Comparison of ENCODE assay signal across 17 cellular contexts in the genomic region with DNA sequence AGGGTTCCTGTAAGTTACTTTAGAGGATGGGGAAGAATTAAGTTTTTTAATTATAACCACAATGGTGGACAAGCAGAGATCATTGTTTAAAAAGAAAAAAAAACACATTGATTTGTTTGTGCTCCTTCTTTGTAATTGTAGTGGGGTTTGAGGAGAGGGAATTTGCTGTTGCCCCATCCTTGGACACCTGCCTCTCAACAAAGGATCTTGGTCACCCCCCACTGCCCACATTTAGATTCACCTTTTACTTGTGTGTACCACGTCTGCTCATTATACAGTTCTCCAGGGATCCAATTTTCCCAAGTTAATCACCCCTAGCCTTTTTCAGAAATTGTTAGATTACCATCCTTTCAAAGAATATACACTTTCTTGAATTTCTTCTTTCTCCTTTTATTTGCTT. TPM values are rescaled to one million over a fixed set of nuclear protein-coding genes. Genes with fewer than 3 reads are reported as not detected.
DNase-seq lines count a peak whose midpoint lies in the region; ATAC-seq, FAIRE-seq and TF ChIP-seq lines count a peak whose summit lies in the region.
"Had no signal": no experiment of that assay in that cellular context is flagged by ENCODE, and none has a peak within 500 bp of the region (broad histone marks: within the 10 kb centered on the region; RNA-seq: fewer than 3 reads in every experiment).

No MANE protein-coding gene starts in this region.

- H3K79me1 ChIP-seq in H1 (ENCODE audit: low read depth, low read length) (no peaks in the 10 kb centered on the region), mesenchymal stem cell (replicated peaks; ENCODE audit: low read length, poor library complexity, severe bottlenecking) (peaks cover 2% of the 10 kb centered on the region)

- no peak for ATAC-seq in stimulated activated naive CD8-positive, alpha-beta T cell treated with anti-CD3 and anti-CD28 coated beads, Interleukin-15, amount 100 ng/mL, for 72 hours
- ATAC-seq: K562, T-cell had no signal

- H3K23ac ChIP-seq in H1 (ENCODE audit: insufficient read length) = no peak overlapping the region
- H3K23ac ChIP-seq in mesenchymal stem cell (ENCODE audit: low read length in 2 of 2) = no peak overlapping the region

- H3K4me1 Mint-ChIP-seq in stimulated activated naive CD8-positive, alpha-beta T cell treated with anti-CD3 and anti-CD28 coated beads, Interleukin-15, amount 100 ng/mL, for 72 hours = no peaks in the 10 kb centered on the region
- H3K4me1 Mint-ChIP-seq: T-cell had no signal

- H3K18ac ChIP-seq in H1 (ENCODE audit: extremely low read depth, low read length) = no peak overlapping the region
- no peak overlapping the region for H3K18ac ChIP-seq in mesenchymal stem cell (ENCODE audit: low read depth in 1 of 2, low read length in 2 of 2)

- H3K4me1 ChIP-seq in HUES64 (ENCODE audit: insufficient read depth, low read length) = peaks cover 54% of the 10 kb centered on the region
- H3K4me1 ChIP-seq in H1 (replicated peaks in 1 of 4; ENCODE audit: control insufficient read depth in 3 of 4, insufficient read depth in 4 of 4, low read length in 3 of 4) = peaks cover 0 to 27% (median 11%) of the 10 kb centered on the region in 4 experiments; a peak in 3 of 7 replicates
- H3K4me1 ChIP-seq in mesenchymal stem cell (ENCODE audit: control insufficient read depth, insufficient read depth, low read depth, low read length) = no peaks in the 10 kb centered on the region

- peak; percentile 24 for FAIRE-seq in H1 (lab: Jason Lieb, UNC)
- FAIRE-seq: K562 had no signal

- H2BK12ac ChIP-seq in H1 (ENCODE audit: low read depth, low read length) (no peak overlapping the region), mesenchymal stem cell (ENCODE audit: low read length in 2 of 2) (no peak overlapping the region)

- H2BK20ac ChIP-seq in H1 (ENCODE audit: low read length) = no peak overlapping the region

- no peak overlapping the region for H2BK120ac ChIP-seq in H1 (replicated peaks; ENCODE audit: low read depth, low read length)
- H2BK120ac ChIP-seq in mesenchymal stem cell (ENCODE audit: low read depth, low read length) = no peak overlapping the region

- H4K5ac ChIP-seq in H1 (ENCODE audit: insufficient read length, low read depth, low read length) = no peak overlapping the region

- H3K4me3 Mint-ChIP-seq in stimulated activated naive CD8-positive, alpha-beta T cell treated with anti-CD3 and anti-CD28 coated beads, Interleukin-15, amount 100 ng/mL, for 72 hours = no peak overlapping the region
- H3K4me3 Mint-ChIP-seq: T-cell had no signal

- H3K27me3 ChIP-seq in HUES64 (ENCODE audit: insufficient read depth, low read length) (no peaks in the 10 kb centered on the region), H1 (replicated peaks in 1 of 4; ENCODE audit: control insufficient read depth in 3 of 4, extremely low read depth in 1 of 4, insufficient read depth in 3 of 4, low read length in 3 of 4) (peaks cover 0 to 1% (median 0%) of the 10 kb centered on the region in 4 experiments; a peak in 1 of 7 replicates), mesenchymal stem cell (ENCODE audit: control insufficient read depth in 1 of 2, insufficient read depth in 1 of 2, low read length in 2 of 2) (no peaks in the 10 kb centered on the region)

- WGBS in HUES64 = 61% methylated on average over 1 of the region's 1 CpG
- 37% methylated on average over 1 of the region's 1 CpG; no CpG with 5 or more reads in 1 of the 2 experiments for WGBS in H1 (ENCODE audit: extremely low coverage in 1 of 2, insufficient coverage in 1 of 2, insufficient read length in 1 of 2, insufficient replicate concordance in 2 of 2, low coverage in 1 of 2, low lambda C conversion rate in 2 of 2, missing lambda C conversion rate in 1 of 2), 2 experiments
- 94% methylated on average over 1 of the region's 1 CpG for WGBS in mesenchymal stem cell

- H3K56ac ChIP-seq in H1 (replicated peaks; ENCODE audit: insufficient read length, low read depth, low read length) = no peak overlapping the region

- H3K27me3 Mint-ChIP-seq in stimulated activated naive CD8-positive, alpha-beta T cell treated with anti-CD3 and anti-CD28 coated beads, Interleukin-15, amount 100 ng/mL, for 72 hours = no peaks in the 10 kb centered on the region
- H3K27me3 Mint-ChIP-seq: T-cell had no signal

- H2BK5ac ChIP-seq in H1 (ENCODE audit: low read depth, low read length) (no peak overlapping the region), mesenchymal stem cell (ENCODE audit: low read depth, low read length, poor library complexity, severe bottlenecking) (no peak overlapping the region)

- CTCF ChIA-PET in H1 (lab: Charles Lee; ENCODE audit: partially characterized antibody) = no interaction called here

- no peak for TF ChIP-seq EP300 in H1 (IDR thresholded peaks at IDR 0.05; ENCODE audit: borderline replicate concordance in 1 of 2, low read depth in 2 of 2, low read length in 2 of 2)

- H4K91ac ChIP-seq in H1 (replicated peaks; ENCODE audit: insufficient read length, low read length) = no peak overlapping the region
- no peak overlapping the region for H4K91ac ChIP-seq in mesenchymal stem cell (ENCODE audit: low read length)

- POLR2A ChIA-PET in H1 (lab: Charles Lee; ENCODE audit: partially characterized antibody) = interaction anchor here (0.9 kb wide), 1 partner anchor 21 kb away, joined by 3 read pairs; no protein-coding TSS in a partner anchor

- H3K27ac ChIP-seq in HUES64 (ENCODE audit: low read depth, low read length) (peak overlapping the region; percentile 62; the same call in 1 of the 2 replicates), H1 (ENCODE audit: low read depth, low read length) (no peak overlapping the region), mesenchymal stem cell (ENCODE audit: low read length, poor library complexity, severe bottlenecking) (no peak overlapping the region)
- H3K27ac ChIP-seq: C4-2B, SK-N-MC had no signal

- no peaks in the 10 kb centered on the region for H3K9me3 Mint-ChIP-seq in stimulated activated naive CD8-positive, alpha-beta T cell treated with anti-CD3 and anti-CD28 coated beads, Interleukin-15, amount 100 ng/mL, for 72 hours
- H3K9me3 Mint-ChIP-seq: T-cell had no signal

- H3K14ac ChIP-seq in H1 (ENCODE audit: insufficient read length) (no peak overlapping the region), mesenchymal stem cell (ENCODE audit: low read length in 2 of 2) (no peak overlapping the region)

- peak; percentile 92 for DNase-seq in COR-L47 (lab: John Stamatoyannopoulos, UW)
- peak; percentile 23 for DNase-seq in NCI-H345 treated with DMSO at 0.1 percent for 48 hours (lab: John Stamatoyannopoulos, UW; ENCODE audit: unreplicated experiment)
- no peak for DNase-seq in H1 (ENCODE audit: low read depth in 1 of 2, low spot score in 2 of 2)
- DNase-seq in DMS79 treated with DMSO at 0.1 percent for 48 hours (lab: John Stamatoyannopoulos, UW) = no peak
- DNase-seq in mesenchymal stem cell = no peak
- no peak for DNase-seq in stimulated activated naive CD8-positive, alpha-beta T cell treated with anti-CD3 and anti-CD28 coated beads, Interleukin-15, amount 100 ng/mL, for 72 hours
- no peak for DNase-seq in central memory CD4-positive, alpha-beta T cell
- DNase-seq: GOT3, NCI-H187 treated with DMSO at 0.1 percent for 48 hours, NCI-H446, NCI-H82, T-cell, T-helper 9 cell had no signal

- H3K4me3 ChIP-seq in HUES64 (ENCODE audit: low read length) (no peak overlapping the region; the same call in 1 of the 2 replicates), H1 (ENCODE audit: extremely low read depth in 1 of 4, insufficient read depth in 2 of 4, low read depth in 3 of 4, low read length in 4 of 4) (peak overlapping the region in 1 of 4 experiments; percentile 11; a peak in 1 of 8 replicates), mesenchymal stem cell (ENCODE audit: insufficient read depth in 1 of 2, low read depth in 1 of 2, low read length in 2 of 2) (no peak overlapping the region)
- H3K4me3 ChIP-seq: K562, SK-N-MC had no signal

- H2AK5ac ChIP-seq in H1 (ENCODE audit: low read depth, low read length) = no peak overlapping the region
- H2AK5ac ChIP-seq in mesenchymal stem cell (ENCODE audit: low read length, severe bottlenecking) = no peak overlapping the region

- TF ChIP-seq RAD21 in H1 (IDR thresholded peaks at IDR 0.05 in 1 of 2, conservative IDR thresholded peaks at IDR 0.05 in 1 of 2; ENCODE audit: low read depth in 2 of 2, low read length in 2 of 2) = peak; percentile 18 to 20; a peak in 2 of 4 replicates

- H3K9me3 ChIP-seq in HUES64 (ENCODE audit: insufficient read depth, low read depth, low read length) = no peaks in the 10 kb centered on the region
- H3K9me3 ChIP-seq in H1 (ENCODE audit: insufficient read depth in 2 of 2, low read depth in 1 of 2, low read length in 1 of 2) = no peaks in the 10 kb centered on the region
- no peaks in the 10 kb centered on the region for H3K9me3 ChIP-seq in mesenchymal stem cell (ENCODE audit: control insufficient read depth, low read length)

- H3K9ac ChIP-seq in HUES64 (ENCODE audit: low read depth, low read length) (no peak overlapping the region), H1 (replicated peaks in 1 of 4; ENCODE audit: extremely low read depth in 1 of 4, low read depth in 3 of 4, low read length in 3 of 4) (no peak overlapping the region), mesenchymal stem cell (ENCODE audit: low read length) (no peak overlapping the region)

- no peaks in the 10 kb centered on the region for H3K79me2 ChIP-seq in H1 (ENCODE audit: control insufficient read depth in 1 of 2, insufficient read depth in 2 of 2, low read length in 2 of 2)

- 0 out of 4 replicates have a peak overlapping the region, but pooled peaks of 1 of the 2 experiments have one; percentile 22 for H3K4me2 ChIP-seq in H1 (ENCODE audit: insufficient read depth in 1 of 2, low read depth in 2 of 2, low read length in 2 of 2)
- no peak overlapping the region for H3K4me2 ChIP-seq in mesenchymal stem cell (ENCODE audit: low read length, poor library complexity, severe bottlenecking)

- TF ChIP-seq POLR2A in H1 (IDR thresholded peaks at IDR 0.05; ENCODE audit: control extremely low read depth in 1 of 2, low read depth in 2 of 2, low read length in 2 of 2) = no peak

- no peaks in the 10 kb centered on the region for H3K23me2 ChIP-seq in H1 (ENCODE audit: low read depth, low read length)

- H4K20me1 ChIP-seq in H1 (replicated peaks in 1 of 2; ENCODE audit: control insufficient read depth in 1 of 2, insufficient read depth in 2 of 2, low read length in 2 of 2) = no peaks in the 10 kb centered on the region

- TF ChIP-seq CTCF in H1 (IDR thresholded peaks at IDR 0.05; ENCODE audit: control extremely low read depth in 1 of 3, insufficient read depth in 1 of 3, low read depth in 1 of 3, low read length in 3 of 3) = no peak

- H3K4ac ChIP-seq in H1 (replicated peaks; ENCODE audit: insufficient read length, low read depth, low read length) = no peak overlapping the region
- no peak overlapping the region for H3K4ac ChIP-seq in mesenchymal stem cell (ENCODE audit: low read depth in 1 of 2, low read length in 2 of 2)

- no peak overlapping the region for H4K8ac ChIP-seq in H1 (ENCODE audit: extremely low read depth, insufficient read depth, low read length)
- H4K8ac ChIP-seq in mesenchymal stem cell (ENCODE audit: low read length) = no peak overlapping the region

- H3K36me3 ChIP-seq in HUES64 (ENCODE audit: insufficient read depth, low read length) (no peaks in the 10 kb centered on the region), H1 (ENCODE audit: control insufficient read depth in 2 of 4, insufficient read depth in 4 of 4, low read length in 3 of 4) (no peaks in the 10 kb centered on the region), mesenchymal stem cell (ENCODE audit: control insufficient read depth in 1 of 2, insufficient read depth in 2 of 2, low read depth in 1 of 2, low read length in 2 of 2) (no peaks in the 10 kb centered on the region)

- no peak overlapping the region for H2AFZ ChIP-seq in H1 (ENCODE audit: low read length)
- H2AFZ ChIP-seq in mesenchymal stem cell (ENCODE audit: low read depth, low read length) = no peak overlapping the region

- H3K27ac Mint-ChIP-seq in stimulated activated naive CD8-positive, alpha-beta T cell treated with anti-CD3 and anti-CD28 coated beads, Interleukin-15, amount 100 ng/mL, for 72 hours = no peak overlapping the region
- H3K27ac Mint-ChIP-seq: T-cell had no signal

- H2BK15ac ChIP-seq in H1 (ENCODE audit: low read length) (no peak overlapping the region), mesenchymal stem cell (ENCODE audit: low read depth, poor library complexity, severe bottlenecking) (no peak overlapping the region)

RNA-seq across cellular contexts. Expression of gene DNAJC24, which starts 53.0 kb away (rescaled TPM):
- polyA plus RNA-seq in HUES64 (2013, experiment 1 of 2) = 15.8 TPM
- polyA plus RNA-seq in HUES64 (2013, experiment 2 of 2) = 17.7 TPM
- 21.1 TPM in 2 replicates for total RNA-seq in H1 (2021; fragmentation: NEBNext Ultra II Directional; extraction: Animal tissue kit (Norgen Biotek cat#: 25700))
- 6.8 and 7.2 TPM in 2 replicates for polyA plus RNA-seq in H1 (2011; rRNA removed)
- 9.8 TPM for polyA plus RNA-seq in H1 (2011; cell fraction: cytosol; rRNA removed)
- 14.0 TPM for polyA plus RNA-seq in H1 (2011; cell fraction: nucleus; rRNA removed)
- polyA plus RNA-seq in H1 (2012, experiment 1 of 2) = 8.7 to 13.6 TPM (median 10.6 TPM) in 4 replicates
- polyA plus RNA-seq in H1 (2012, experiment 2 of 2) = 1.5 TPM
- polyA plus RNA-seq in H1 (2013, experiment 1 of 2) = 16.2 TPM
- polyA plus RNA-seq in H1 (2013, experiment 2 of 2) = 14.1 TPM
- 8.7 and 11.1 TPM in 2 replicates for polyA minus RNA-seq in H1 (2011; rRNA and poly(A)+ RNA removed)
- polyA minus RNA-seq in H1 (2011; cell fraction: cytosol; rRNA and poly(A)+ RNA removed) = 9.5 TPM
- 43.8 TPM for polyA minus RNA-seq in H1 (2011; cell fraction: nucleus; rRNA and poly(A)+ RNA removed)
- polyA plus RNA-seq in mesenchymal stem cell (2013, experiment 1 of 2) = 10.2 TPM
- polyA plus RNA-seq in mesenchymal stem cell (2013, experiment 2 of 2) = 9.6 TPM

RNA-seq across cellular contexts. Expression of gene DCDC1, which starts 53.2 kb away (rescaled TPM):
- 0.45 TPM for polyA plus RNA-seq in HUES64 (2013, experiment 1 of 2)
- 0.32 TPM for polyA plus RNA-seq in HUES64 (2013, experiment 2 of 2)
- total RNA-seq in H1 (2021; fragmentation: NEBNext Ultra II Directional; extraction: Animal tissue kit (Norgen Biotek cat#: 25700)) = 0.52 and 0.56 TPM in 2 replicates
- polyA plus RNA-seq in H1 (2011; rRNA removed) = 0.06 and 0.15 TPM in 2 replicates
- 0.31 TPM for polyA plus RNA-seq in H1 (2011; cell fraction: cytosol; rRNA removed)
- 0.29 TPM for polyA plus RNA-seq in H1 (2011; cell fraction: nucleus; rRNA removed)
- 0.21 to 0.37 TPM (median 0.29 TPM) in 4 replicates for polyA plus RNA-seq in H1 (2012, experiment 1 of 2)
- not detected for polyA plus RNA-seq in H1 (2012, experiment 2 of 2)
- polyA plus RNA-seq in H1 (2013, experiment 1 of 2) = 0.18 TPM
- polyA plus RNA-seq in H1 (2013, experiment 2 of 2) = 0.20 TPM
- 0.85 and 0.91 TPM in 2 replicates for polyA minus RNA-seq in H1 (2011; rRNA and poly(A)+ RNA removed)
- polyA minus RNA-seq in H1 (2011; cell fraction: cytosol; rRNA and poly(A)+ RNA removed) = 0.29 TPM
- polyA minus RNA-seq in H1 (2011; cell fraction: nucleus; rRNA and poly(A)+ RNA removed) = 3.4 TPM
- 0.07 TPM for polyA plus RNA-seq in mesenchymal stem cell (2013, experiment 1 of 2)
- not detected for polyA plus RNA-seq in mesenchymal stem cell (2013, experiment 2 of 2)

Comparison
In these comparisons a context has a peak if more than half of its experiments do, and no peak if none do; other contexts are left out.
1. DNase-seq: peak in COR-L47 (single experiment) and NCI-H345 treated with DMSO at 0.1 percent for 48 hours (single experiment); none in H1 (0 of 2), DMS79 treated with DMSO at 0.1 percent for 48 hours (single experiment), mesenchymal stem cell (single experiment), stimulated activated naive CD8-positive, alpha-beta T cell treated with anti-CD3 and anti-CD28 coated beads, Interleukin-15, amount 100 ng/mL, for 72 hours (0 of 2) and central memory CD4-positive, alpha-beta T cell (single experiment).